ENCODE assay signal across 13 cellular contexts in genomic region chr17:75267403-75268232, GRCh38. TPM values are rescaled to one million over a fixed set of nuclear protein-coding genes. Genes with fewer than 3 reads are reported as not detected.
A peak's percentile ranks its signal among the peaks of the same experiment; 100 is the strongest.
DNase-seq lines count a peak whose midpoint lies in the region; ATAC-seq and TF ChIP-seq lines count a peak whose summit lies in the region.
"Had no signal": no experiment of that assay in that cellular context is flagged by ENCODE, and none has a peak within 500 bp of the region (broad histone marks: within the 10 kb centered on the region; RNA-seq: fewer than 3 reads in every experiment).

No MANE protein-coding gene starts in this region.

- H3K36me3 Mint-ChIP-seq in immature natural killer cell: peaks cover 0 to 10% (median 4%) of the 10 kb centered on the region in 3 donors

- H3K4me2 ChIP-seq in SK-N-SH (no peak overlapping the region), trophoblast cell (ENCODE audit: low read length) (no peak overlapping the region)

- no peak overlapping the region for H2BK5ac ChIP-seq in trophoblast cell (ENCODE audit: low read depth, low read length, poor library complexity)

- H3K79me1 ChIP-seq in trophoblast cell (ENCODE audit: low read length): peaks cover 10% of the 10 kb centered on the region

- peak; percentile 21 for DNase-seq in SK-N-SH
- peak; percentile 73 for DNase-seq in NCI-H2196 treated with DMSO at 0.1 percent for 48 hours (lab: John Stamatoyannopoulos, UW; ENCODE audit: unreplicated experiment)
- DNase-seq in trophoblast cell: peak; percentile 25 to 58
- DNase-seq in immature natural killer cell: no peak
- DNase-seq: heart right ventricle, IMR-90, pancreas had no signal

- H4K8ac ChIP-seq in trophoblast cell (ENCODE audit: low read depth, low read length): no peak overlapping the region

- H3K27ac ChIP-seq in SK-N-SH (ENCODE audit: low read depth in 2 of 2, low read length in 1 of 2) (no peak overlapping the region), cingulate gyrus (ENCODE audit: low read depth, low read length) (peak overlapping the region; percentile 58), trophoblast cell (ENCODE audit: low read depth, low read length) (no peak overlapping the region)
- H3K27ac ChIP-seq: pancreas, SJSA1 had no signal

- H4K91ac ChIP-seq in trophoblast cell (ENCODE audit: low read depth, low read length): no peak overlapping the region

- no peak overlapping the region for H2AFZ ChIP-seq in SK-N-SH (ENCODE audit: low read depth)
- H2AFZ ChIP-seq in trophoblast cell (ENCODE audit: insufficient read depth, low read length, poor library complexity): no peak overlapping the region

- no peak overlapping the region for H3K18ac ChIP-seq in trophoblast cell (ENCODE audit: low read length)

- no peak for TF ChIP-seq EP300 in SK-N-SH (IDR thresholded peaks at IDR 0.05; ENCODE audit: borderline replicate concordance in 1 of 2, low read depth in 1 of 2, low read length in 1 of 2)

- no peaks in the 10 kb centered on the region for H3K9me2 ChIP-seq in SK-N-SH

- H3K36me3 ChIP-seq in SK-N-SH (replicated peaks in 1 of 2; ENCODE audit: control insufficient read depth in 1 of 2, insufficient read depth in 2 of 2, low read length in 1 of 2): peaks cover 33 to 35% of the 10 kb centered on the region in 2 experiments
- H3K36me3 ChIP-seq in trophoblast cell (ENCODE audit: control insufficient read depth in 1 of 2, insufficient read depth in 2 of 2, low read length in 2 of 2): peaks cover 25 to 33% of the 10 kb centered on the region in 2 experiments

- peaks cover 5% of the 10 kb centered on the region for H3F3A ChIP-seq in SK-N-SH (replicated peaks; ENCODE audit: insufficient read depth)

- H3K9me3 ChIP-seq in SK-N-SH: no peaks in the 10 kb centered on the region
- H3K9me3 ChIP-seq in trophoblast cell (ENCODE audit: insufficient read depth, low read depth, low read length): no peaks in the 10 kb centered on the region
- H3K9me3 ChIP-seq: heart right ventricle, pancreas had no signal

- ATAC-seq in SK-N-SH treated with all-trans-retinoic acid at 6 μM for 48 hours: no peak
- ATAC-seq in HG03025 (IDR thresholded peaks at IDR 0.05; ENCODE audit: low FRiP score, unreplicated experiment): no peak
- no peak for ATAC-seq in GM21528 (IDR thresholded peaks at IDR 0.05; ENCODE audit: low FRiP score, unreplicated experiment)
- ATAC-seq: heart right ventricle, pancreas had no signal

- no peak overlapping the region for H2AK5ac ChIP-seq in trophoblast cell (ENCODE audit: low read length)

- no peaks in the 10 kb centered on the region for H3K27me3 ChIP-seq in SK-N-SH (ENCODE audit: insufficient read depth)
- no peaks in the 10 kb centered on the region for H3K27me3 ChIP-seq in trophoblast cell (ENCODE audit: insufficient read depth, low read length)
- H3K27me3 ChIP-seq: heart right ventricle, pancreas, SJSA1 had no signal

- POLR2A ChIA-PET in SK-N-SH (lab: Yijun Ruan, JAX): no interaction called here

- CTCF ChIA-PET in SK-N-SH (lab: Yijun Ruan, JAX): interaction anchor here (1.5 to 6.0 kb wide), 3 partner anchors 22 to 145 kb away, joined by 5 to 58 read pairs (median 7); partner anchors contain the start of gene SLC25A19

- H2BK12ac ChIP-seq in trophoblast cell (ENCODE audit: low read length): no peak overlapping the region

- H3K4me3 ChIP-seq in SK-N-SH (ENCODE audit: low read depth in 2 of 2, low read length in 1 of 2) (no peak overlapping the region), trophoblast cell (ENCODE audit: low read depth, low read length) (no peak overlapping the region)
- H3K4me3 ChIP-seq: heart right ventricle, pancreas, SJSA1 had no signal

- H2BK120ac ChIP-seq in trophoblast cell (ENCODE audit: insufficient read depth, low read length, poor library complexity): no peak overlapping the region

- TF ChIP-seq RAD21 in SK-N-SH (IDR thresholded peaks at IDR 0.05; ENCODE audit: low read length): no peak

- no peak overlapping the region for H3K27ac Mint-ChIP-seq in immature natural killer cell

- H3K4me1 Mint-ChIP-seq in immature natural killer cell: peaks cover 22% of the 10 kb centered on the region in 2 donors

- H3K79me2 ChIP-seq in SK-N-SH (ENCODE audit: insufficient read depth): peaks cover 25% of the 10 kb centered on the region
- peaks cover 5% of the 10 kb centered on the region for H3K79me2 ChIP-seq in trophoblast cell (ENCODE audit: control insufficient read depth, insufficient read depth, low read length, poor library complexity)

- H3K4me3 Mint-ChIP-seq in immature natural killer cell: no peak overlapping the region
- H3K4me3 Mint-ChIP-seq: central memory CD8-positive, alpha-beta T cell had no signal

- H3K9ac ChIP-seq in SK-N-SH: no peak overlapping the region
- H3K9ac ChIP-seq in trophoblast cell (ENCODE audit: low read length): no peak overlapping the region

- H3K27me3 Mint-ChIP-seq in immature natural killer cell (ENCODE audit: low read depth in 3 of 3): peaks cover 0 to 4% (median 3%) of the 10 kb centered on the region in 3 donors
- H3K27me3 Mint-ChIP-seq: central memory CD8-positive, alpha-beta T cell had no signal

- TF ChIP-seq CTCF in SK-N-SH (IDR thresholded peaks at IDR 0.05): no peak

- H3K14ac ChIP-seq in trophoblast cell (ENCODE audit: low read length): no peak overlapping the region

- no peak overlapping the region for H3K23ac ChIP-seq in trophoblast cell (ENCODE audit: low read length)

- H4K20me1 ChIP-seq in SK-N-SH (ENCODE audit: insufficient read depth): no peaks in the 10 kb centered on the region

- H4K12ac ChIP-seq in trophoblast cell (ENCODE audit: low read depth, low read length): no peak overlapping the region

- WGBS in SK-N-SH (ENCODE audit: low lambda C conversion rate): 80% methylated on average over 14 of the region's 14 CpGs
- WGBS in trophoblast cell (ENCODE audit: extremely low coverage, insufficient coverage, insufficient read length): no CpG with 5 or more reads among the region's 14 CpGs

- peaks cover 20 to 28% of the 10 kb centered on the region in 2 experiments for H3K4me1 ChIP-seq in SK-N-SH (ENCODE audit: control insufficient read depth in 1 of 2, insufficient read depth in 2 of 2, low read depth in 1 of 2, low read length in 1 of 2)
- H3K4me1 ChIP-seq in trophoblast cell (ENCODE audit: control insufficient read depth in 1 of 2, insufficient read depth in 2 of 2, low read length in 2 of 2): peaks cover 1 to 10% of the 10 kb centered on the region in 2 experiments

- no peak overlapping the region for H3K4ac ChIP-seq in trophoblast cell (ENCODE audit: low read depth, low read length)

- no peaks in the 10 kb centered on the region for H3K9me3 Mint-ChIP-seq in immature natural killer cell
- H3K9me3 Mint-ChIP-seq: central memory CD8-positive, alpha-beta T cell had no signal

TF ChIP-seq in SK-N-SH, 30 proteins besides CTCF, POLR2A, EP300 and RAD21:
- TF ChIP-seq POLR2AphosphoS5 (IDR thresholded peaks at IDR 0.05; ENCODE audit: low read depth, low read length): peak; percentile 17
- no peak for TF ChIP-seq MEF2A (IDR thresholded peaks at IDR 0.05; ENCODE audit: borderline replicate concordance, low read depth)

TF ChIP-seq in SK-N-SH treated with all-trans-retinoic acid at 6 μM for 48 hours, 23 proteins besides CTCF, POLR2A, EP300 and RAD21 (continues in another document):
- TF ChIP-seq, protein P1, sequence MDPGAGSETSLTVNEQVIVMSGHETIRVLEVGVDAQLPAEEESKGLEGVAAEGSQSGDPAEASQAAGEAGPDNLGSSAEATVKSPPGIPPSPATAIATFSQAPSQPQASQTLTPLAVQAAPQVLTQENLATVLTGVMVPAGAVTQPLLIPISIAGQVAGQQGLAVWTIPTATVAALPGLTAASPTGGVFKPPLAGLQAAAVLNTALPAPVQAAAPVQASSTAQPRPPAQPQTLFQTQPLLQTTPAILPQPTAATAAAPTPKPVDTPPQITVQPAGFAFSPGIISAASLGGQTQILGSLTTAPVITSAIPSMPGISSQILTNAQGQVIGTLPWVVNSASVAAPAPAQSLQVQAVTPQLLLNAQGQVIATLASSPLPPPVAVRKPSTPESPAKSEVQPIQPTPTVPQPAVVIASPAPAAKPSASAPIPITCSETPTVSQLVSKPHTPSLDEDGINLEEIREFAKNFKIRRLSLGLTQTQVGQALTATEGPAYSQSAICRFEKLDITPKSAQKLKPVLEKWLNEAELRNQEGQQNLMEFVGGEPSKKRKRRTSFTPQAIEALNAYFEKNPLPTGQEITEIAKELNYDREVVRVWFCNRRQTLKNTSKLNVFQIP (CRISPR knock-in tag; IDR thresholded peaks at IDR 0.05; ENCODE audit: borderline replicate concordance, low read depth): no peak
- TF ChIP-seq ZFP3 (CRISPR knock-in tag; IDR thresholded peaks at IDR 0.05) (no peak), CSDC2 (CRISPR knock-in tag; IDR thresholded peaks at IDR 0.05) (no peak), ESRRG (CRISPR knock-in tag; IDR thresholded peaks at IDR 0.05) (no peak), GLIS3 (CRISPR knock-in tag; IDR thresholded peaks at IDR 0.05) (no peak)

RNA-seq across cellular contexts. Expression of gene MIF4GD, which starts 3.4 kb away (rescaled TPM):
- polyA plus RNA-seq in SK-N-SH (2012; rRNA removed) (65.4 and 70.0 TPM in 2 replicates), immature natural killer cell (100 to 1,000 TPM; 113 to 187 (median 145) TPM)
- polyA plus RNA-seq in SK-N-SH (2012; cell fraction: cytosol; rRNA removed): 43.0 and 58.4 TPM in 2 replicates
- polyA plus RNA-seq in SK-N-SH (2012; cell fraction: nucleus; rRNA removed): 41.0 and 49.6 TPM in 2 replicates
- 8.8 and 8.9 TPM in 2 replicates for polyA plus RNA-seq in trophoblast cell (2013)

RNA-seq across cellular contexts. Expression of gene MRPS7, which starts 5.9 kb away (rescaled TPM):
- polyA plus RNA-seq in SK-N-SH (2012; rRNA removed) (82.8 and 90.4 TPM in 2 replicates), immature natural killer cell (100 to 1,000 TPM; 118 to 189 (median 122) TPM)
- 77.5 and 82.2 TPM in 2 replicates for polyA plus RNA-seq in SK-N-SH (2012; cell fraction: cytosol; rRNA removed)
- 74.4 and 85.5 TPM in 2 replicates for polyA plus RNA-seq in SK-N-SH (2012; cell fraction: nucleus; rRNA removed)
- polyA plus RNA-seq in trophoblast cell (2013): 44.9 and 45.1 TPM in 2 replicates

RNA-seq across cellular contexts. Expression of gene GGA3, which starts 6.2 kb away (rescaled TPM):
- polyA plus RNA-seq in SK-N-SH (2012; rRNA removed) (42.5 and 43.7 TPM in 2 replicates), immature natural killer cell (10 to 100 TPM in 1 of 3 donors, 1 to 10 TPM in 2; 3.7 to 17.8 (median 3.8) TPM)
- polyA plus RNA-seq in SK-N-SH (2012; cell fraction: cytosol; rRNA removed): 13.3 and 21.1 TPM in 2 replicates
- polyA plus RNA-seq in SK-N-SH (2012; cell fraction: nucleus; rRNA removed): 183 and 203 TPM in 2 replicates
- polyA plus RNA-seq in trophoblast cell (2013): 29.6 and 29.8 TPM in 2 replicates

RNA-seq across cellular contexts. Expression of gene SLC25A19, which starts 21.6 kb away (rescaled TPM):
- polyA plus RNA-seq in SK-N-SH (2012; rRNA removed) (11.7 and 13.2 TPM in 2 replicates), immature natural killer cell (10 to 100 TPM; 11.2 to 27.2 (median 21.0) TPM)
- polyA plus RNA-seq in SK-N-SH (2012; cell fraction: cytosol; rRNA removed): 7.0 and 10.2 TPM in 2 replicates
- 14.6 and 19.1 TPM in 2 replicates for polyA plus RNA-seq in SK-N-SH (2012; cell fraction: nucleus; rRNA removed)
- 8.9 and 10.2 TPM in 2 replicates for polyA plus RNA-seq in trophoblast cell (2013)

Comparison
In these comparisons a context has a peak if more than half of its experiments do, and no peak if none do; other contexts are left out.
1. DNase-seq: peak in SK-N-SH (single experiment), NCI-H2196 treated with DMSO at 0.1 percent for 48 hours (single experiment) and trophoblast cell (2 of 2); none in immature natural killer cell (0 of 3).